In the genomic region with DNA sequence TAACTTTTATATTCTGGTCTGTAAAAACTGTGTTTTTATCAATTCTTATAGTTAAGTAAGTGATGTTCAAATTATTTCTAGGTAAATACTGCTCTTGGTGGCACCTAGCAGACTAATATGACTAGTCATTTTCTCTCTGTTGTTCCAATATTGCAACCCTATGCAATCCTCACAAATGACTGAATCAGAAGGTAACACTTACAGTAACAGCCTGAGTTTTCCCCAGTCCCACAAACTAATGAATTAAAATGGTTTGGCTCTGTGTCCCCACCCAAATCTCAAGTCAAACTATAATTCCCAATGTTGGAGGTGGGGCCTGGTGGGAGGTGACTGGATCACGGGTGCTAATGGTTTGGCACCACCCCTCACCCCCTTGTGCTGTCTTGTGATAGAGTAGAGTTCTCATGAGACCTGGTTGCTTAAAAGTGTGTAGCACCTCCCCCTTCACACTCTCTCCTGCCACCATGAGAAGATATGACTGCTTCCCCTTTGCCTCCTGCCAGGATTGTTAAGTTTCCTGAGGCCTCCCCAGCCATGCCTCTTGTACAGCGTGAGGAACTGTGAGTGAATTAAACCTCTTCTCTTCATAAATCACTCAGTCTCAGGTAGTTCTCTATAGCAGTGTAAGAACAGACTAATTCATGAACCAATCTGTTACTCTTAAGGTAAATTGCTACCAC, we compare ENCODE assay signal across 11 cellular contexts. TPM values are rescaled to one million over a fixed set of nuclear protein-coding genes. Genes with fewer than 3 reads are reported as not detected.
DNase-seq lines count a peak whose midpoint lies in the region; ATAC-seq and TF ChIP-seq lines count a peak whose summit lies in the region.
"Had no signal": no experiment of that assay in that cellular context is flagged by ENCODE, and none has a peak within 500 bp of the region (broad histone marks: within the 10 kb centered on the region; RNA-seq: fewer than 3 reads in every experiment).

No MANE protein-coding gene starts in this region.

- H3K27ac Mint-ChIP-seq in stimulated activated naive CD8-positive, alpha-beta T cell treated with anti-CD3 and anti-CD28 coated beads, Interleukin-15, Interleukin-2, amounts not matched to agents 100 ng/mL and 50 ng/mL, for 24 hours, result peak overlapping the region; percentile 71
- H3K27ac Mint-ChIP-seq in memory B cell, result peak overlapping the region; percentile 84

- no peak for DNase-seq in stimulated activated naive CD8-positive, alpha-beta T cell treated with anti-CD3 and anti-CD28 coated beads, Interleukin-15, Interleukin-2, amounts not matched to agents 100 U/mL and 50 U/mL, for 24 hours
- DNase-seq in SK-N-MC (ENCODE audit: low read depth, low spot score), result no peak
- no peak for DNase-seq in memory B cell (ENCODE audit: low spot score in 2 of 2)
- DNase-seq in A172 (ENCODE audit: low spot score), result no peak
- DNase-seq in kidney glomerular epithelial cell (lab: John Stamatoyannopoulos, UW), result no peak
- no peak for DNase-seq in GM10266 (ENCODE audit: extremely low spot score)
- DNase-seq: effector CD8-positive, alpha-beta T cell; NCI-H1092 treated with DMSO at 0.1 percent for 48 hours; NCI-H345 had no signal

- no peaks in the 10 kb centered on the region for H3K27me3 Mint-ChIP-seq in stimulated activated naive CD8-positive, alpha-beta T cell treated with anti-CD3 and anti-CD28 coated beads, Interleukin-15, Interleukin-2, amounts not matched to agents 100 ng/mL and 50 ng/mL, for 24 hours
- no peaks in the 10 kb centered on the region for H3K27me3 Mint-ChIP-seq in memory B cell

- H3K9ac ChIP-seq in SK-N-MC (ENCODE audit: insufficient read length), result no peak overlapping the region
- H3K9ac ChIP-seq: BLaER1 had no signal

- H3K36me3 ChIP-seq in SK-N-MC (ENCODE audit: insufficient read depth, low read length), result peaks cover 12% of the 10 kb centered on the region

- no peak for TF ChIP-seq CTCF in GM10266 (IDR thresholded peaks at IDR 0.05; ENCODE audit: control insufficient read depth, insufficient read depth, low read depth, missing control alignments)

- peak overlapping the region; percentile 3; the same call in 1 of the 2 replicates for H3K27ac ChIP-seq in SK-N-MC
- H3K27ac ChIP-seq: BLaER1 had no signal

- H3K9me3 ChIP-seq in SK-N-MC (ENCODE audit: low read depth, low read length), result no peaks in the 10 kb centered on the region
- H3K9me3 ChIP-seq: BLaER1 had no signal

- peaks cover 24% of the 10 kb centered on the region for H3K36me3 Mint-ChIP-seq in stimulated activated naive CD8-positive, alpha-beta T cell treated with anti-CD3 and anti-CD28 coated beads, Interleukin-15, Interleukin-2, amounts not matched to agents 100 ng/mL and 50 ng/mL, for 24 hours (ENCODE audit: low read depth)
- H3K36me3 Mint-ChIP-seq in memory B cell, result peaks cover 29% of the 10 kb centered on the region

- no peak overlapping the region for H3K4me3 Mint-ChIP-seq in stimulated activated naive CD8-positive, alpha-beta T cell treated with anti-CD3 and anti-CD28 coated beads, Interleukin-15, Interleukin-2, amounts not matched to agents 100 ng/mL and 50 ng/mL, for 24 hours
- no peak overlapping the region for H3K4me3 Mint-ChIP-seq in memory B cell

- H3K4me1 Mint-ChIP-seq in stimulated activated naive CD8-positive, alpha-beta T cell treated with anti-CD3 and anti-CD28 coated beads, Interleukin-15, Interleukin-2, amounts not matched to agents 100 ng/mL and 50 ng/mL, for 24 hours (ENCODE audit: low read depth), result peaks cover 46% of the 10 kb centered on the region
- H3K4me1 Mint-ChIP-seq in memory B cell, result peaks cover 54% of the 10 kb centered on the region

- no peak for ATAC-seq in stimulated activated naive CD8-positive, alpha-beta T cell treated with anti-CD3 and anti-CD28 coated beads, Interleukin-15, Interleukin-2, amounts not matched to agents 100 U/mL and 50 U/mL, for 24 hours
- peak; percentile 14 for ATAC-seq in memory B cell (ENCODE audit: low read depth)

- no peak overlapping the region for H3K4me3 ChIP-seq in SK-N-MC
- H3K4me3 ChIP-seq: BLaER1 had no signal

- H3K9me3 Mint-ChIP-seq in stimulated activated naive CD8-positive, alpha-beta T cell treated with anti-CD3 and anti-CD28 coated beads, Interleukin-15, Interleukin-2, amounts not matched to agents 100 ng/mL and 50 ng/mL, for 24 hours, result no peaks in the 10 kb centered on the region
- H3K9me3 Mint-ChIP-seq in memory B cell, result no peaks in the 10 kb centered on the region

RNA-seq across cellular contexts. Expression of gene MTPN, which starts 43.5 kb away (rescaled TPM):
- total RNA-seq in A172 (2014; rRNA removed; shearing (Covaris generic)), result 129 and 148 TPM in 2 replicates
